ENCODE assay signal across 21 cellular contexts in the genomic region with DNA sequence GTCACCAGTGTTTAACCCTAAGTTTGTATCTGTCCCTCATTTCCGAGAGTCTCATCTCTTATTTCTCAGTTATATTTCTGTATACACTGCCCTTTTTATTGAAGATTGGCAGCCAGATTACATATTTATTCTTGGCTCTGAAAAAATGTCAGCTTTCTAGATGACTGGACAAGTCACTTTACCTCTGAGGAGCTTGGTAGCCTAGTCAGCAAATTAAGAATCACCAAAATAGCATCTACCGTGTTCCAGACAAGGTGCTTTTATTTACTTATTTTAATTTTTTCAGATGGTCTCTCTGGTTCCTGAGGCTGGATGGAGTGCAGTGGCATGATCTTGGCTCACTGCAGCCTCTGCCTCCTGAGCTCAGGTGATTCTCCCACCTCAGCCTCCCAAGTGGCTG. TPM values are rescaled to one million over a fixed set of nuclear protein-coding genes. Genes with fewer than 3 reads are reported as not detected.
DNase-seq lines count a peak whose midpoint lies in the region; ATAC-seq, FAIRE-seq and TF ChIP-seq lines count a peak whose summit lies in the region.
"Had no signal": no experiment of that assay in that cellular context is flagged by ENCODE, and none has a peak within 500 bp of the region (broad histone marks: within the 10 kb centered on the region; RNA-seq: fewer than 3 reads in every experiment).

No MANE protein-coding gene starts in this region.

- no peak for TF ChIP-seq CTCF in HepG2 (CRISPR knock-in tag; IDR thresholded peaks at IDR 0.05)
- TF ChIP-seq CTCF in right lobe of liver (IDR thresholded peaks at IDR 0.05), result no peak
- TF ChIP-seq CTCF in RWPE1 (conservative IDR thresholded peaks at IDR 0.05; ENCODE audit: low read depth), result no peak
- TF ChIP-seq CTCF in parathyroid adenoma (IDR thresholded peaks at IDR 0.05), result no peak

- no peak for TF ChIP-seq RAD21 in HepG2 (CRISPR knock-in tag; IDR thresholded peaks at IDR 0.05)

- peaks cover 8% of the 10 kb centered on the region; the same call in 1 of the 2 replicates for H4K20me1 ChIP-seq in HepG2 (ENCODE audit: insufficient read depth, low read length)

- no peaks in the 10 kb centered on the region for H3K27me3 Mint-ChIP-seq in activated T-helper 1 cell treated with anti-CD3 and anti-CD28 coated beads, Interleukin-12 subunit alpha, Interleukin-12 subunit beta, Interleukin-2, Interleukin-4 antibody, amounts not matched to agents 30 ng/mL and 10 ng/mL and 1 ng/mL, durations not matched to agents 14 hours and 24 hours and 36 hours (ENCODE audit: insufficient read depth)
- H3K27me3 Mint-ChIP-seq: CD4-positive, alpha-beta memory T cell had no signal

- H3K4me1 ChIP-seq in HepG2 (ENCODE audit: insufficient read depth, low read length), result peaks cover 18% of the 10 kb centered on the region
- H3K4me1 ChIP-seq in right lobe of liver, result peaks cover 0 to 6% (median 1%) of the 10 kb centered on the region in 4 donors
- peaks cover 4% of the 10 kb centered on the region for H3K4me1 ChIP-seq in parathyroid adenoma

- CTCF ChIA-PET in HepG2 (lab: Yijun Ruan, JAX; ENCODE audit: low intra/inter-chr PET ratio, low total read pairs), result no interaction called here
- CTCF ChIA-PET in RWPE1 (lab: Yijun Ruan, JAX), result interaction anchor here (0.7 kb wide), 1 partner anchor 136 kb away, joined by 3 read pairs; no protein-coding TSS in a partner anchor

- H3K4me1 Mint-ChIP-seq in activated T-helper 1 cell treated with anti-CD3 and anti-CD28 coated beads, Interleukin-12 subunit alpha, Interleukin-12 subunit beta, Interleukin-2, Interleukin-4 antibody, amounts not matched to agents 30 ng/mL and 10 ng/mL and 1 ng/mL, durations not matched to agents 14 hours and 24 hours and 36 hours (ENCODE audit: low read depth), result peaks cover 41% of the 10 kb centered on the region

- H3K36me3 ChIP-seq in HepG2 (replicated peaks in 1 of 2; ENCODE audit: control insufficient read depth in 1 of 2, insufficient read depth in 2 of 2, low read length in 2 of 2) (peaks cover 9 to 20% of the 10 kb centered on the region in 2 experiments), right lobe of liver (peaks cover 0 to 28% (median 10%) of the 10 kb centered on the region in 4 donors), parathyroid adenoma (ENCODE audit: control insufficient read depth, insufficient read depth, low read length) (no peaks in the 10 kb centered on the region)

- TF ChIP-seq POLR2A in HepG2 (IDR thresholded peaks at IDR 0.05; ENCODE audit: insufficient read depth in 1 of 2, low read depth in 2 of 2, low read length in 2 of 2), result no peak
- TF ChIP-seq POLR2A in right lobe of liver (IDR thresholded peaks at IDR 0.05), result no peak

- H3K27me3 ChIP-seq in HepG2 (ENCODE audit: control insufficient read depth in 1 of 2, insufficient read depth in 2 of 2, low read length in 2 of 2) (no peaks in the 10 kb centered on the region), right lobe of liver (no peaks in the 10 kb centered on the region), parathyroid adenoma (ENCODE audit: control insufficient read depth, insufficient read depth, low read length) (no peaks in the 10 kb centered on the region)

- WGBS in HepG2 (ENCODE audit: low lambda C conversion rate), result 94% methylated on average over 2 of the region's 2 CpGs
- WGBS in right lobe of liver (ENCODE audit: insufficient coverage, low coverage, low lambda C conversion rate, missing lambda C conversion rate), result 92% methylated on average over 1 of the region's 2 CpGs

- DNase-seq in HepG2 (ENCODE audit: low spot score) (no peak), right lobe of liver (no peak), RWPE1 (ENCODE audit: low spot score) (no peak)
- no peak for DNase-seq in activated T-helper 1 cell treated with anti-CD3 and anti-CD28 coated beads, Interleukin-12 subunit alpha, Interleukin-12 subunit beta, Interleukin-2, Interleukin-4 antibody, amounts not matched to agents 30 ng/mL and 10 ng/mL and 1 ng/mL, durations not matched to agents 14 hours and 24 hours and 36 hours (ENCODE audit: low spot score)
- DNase-seq: ACHN; AML-193; C1 segment of cervical spinal cord; Calu3; CD4-positive, alpha-beta memory T cell; COR-L47; DMS153; EL; GDM1; GM23248; HFFc6 had no signal

- H3K9ac ChIP-seq in HepG2 (ENCODE audit: insufficient read depth, low read depth, low read length) (no peak overlapping the region), parathyroid adenoma (no peak overlapping the region)
- H3K9ac ChIP-seq: GM23248 had no signal

- intact Hi-C loops in HepG2 (cut with micrococcal nuclease; ENCODE audit: unreplicated experiment), result no loop called here
- intact Hi-C loops in right lobe of liver (cut with DNase I), result no loop called here
- intact Hi-C loops in activated T-helper 1 cell treated with anti-CD3 and anti-CD28 coated beads, Interleukin-12 subunit alpha, Interleukin-12 subunit beta, Interleukin-2, Interleukin-4 antibody, amounts not matched to agents 30 ng/mL and 10 ng/mL and 1 ng/mL, durations not matched to agents 14 hours and 24 hours and 36 hours (cut with micrococcal nuclease), result no loop called here

- peaks cover 32% of the 10 kb centered on the region for H3K36me3 Mint-ChIP-seq in activated T-helper 1 cell treated with anti-CD3 and anti-CD28 coated beads, Interleukin-12 subunit alpha, Interleukin-12 subunit beta, Interleukin-2, Interleukin-4 antibody, amounts not matched to agents 30 ng/mL and 10 ng/mL and 1 ng/mL, durations not matched to agents 14 hours and 24 hours and 36 hours (ENCODE audit: low read depth)

- H3K27ac ChIP-seq in HepG2 (ENCODE audit: extremely low read length, insufficient read depth, low read length), result no peak overlapping the region
- H3K27ac ChIP-seq in right lobe of liver, result no peak overlapping the region
- peak overlapping the region; percentile 29 for H3K27ac ChIP-seq in RWPE1
- peak overlapping the region; percentile 15 for H3K27ac ChIP-seq in parathyroid adenoma
- H3K27ac ChIP-seq: GM23248 had no signal

- H3K4me3 Mint-ChIP-seq in activated T-helper 1 cell treated with anti-CD3 and anti-CD28 coated beads, Interleukin-12 subunit alpha, Interleukin-12 subunit beta, Interleukin-2, Interleukin-4 antibody, amounts not matched to agents 30 ng/mL and 10 ng/mL and 1 ng/mL, durations not matched to agents 14 hours and 24 hours and 36 hours, result no peak overlapping the region
- H3K4me3 Mint-ChIP-seq: HFFc6 had no signal

- H3K79me2 ChIP-seq in HepG2 (ENCODE audit: insufficient read depth, low read length), result peaks cover 79% of the 10 kb centered on the region
- H3K79me2 ChIP-seq in parathyroid adenoma, result peaks cover 18% of the 10 kb centered on the region

- BruUV-seq in HepG2 (replicated peaks; lab: Mats Ljungman, UMichigan), result no TSS peak

- H3K4me3 ChIP-seq in HepG2 (replicated peaks in 1 of 3; ENCODE audit: insufficient read depth in 1 of 3, low read depth in 2 of 3, low read length in 3 of 3) (no peak overlapping the region), right lobe of liver (no peak overlapping the region), parathyroid adenoma (ENCODE audit: low read depth, low read length) (no peak overlapping the region)
- H3K4me3 ChIP-seq: GM12878, GM23248, HAP-1 had no signal

- H3K4me2 ChIP-seq in HepG2 (ENCODE audit: low read depth, low read length) (no peak overlapping the region), parathyroid adenoma (ENCODE audit: low read length) (no peak overlapping the region)

- POLR2A ChIA-PET in HepG2 (lab: Yijun Ruan, JAX), result interaction anchor here (10.0 kb wide), 1 partner anchor 12 kb away, joined by 211 read pairs; the partner anchor contains the start of gene RBM14
- POLR2A ChIA-PET in RWPE1 (lab: Yijun Ruan, JAX; ENCODE audit: low non-redundant PET), result no interaction called here

- H3K9me3 ChIP-seq in HepG2 (ENCODE audit: low read length) (no peaks in the 10 kb centered on the region), right lobe of liver (no peaks in the 10 kb centered on the region), parathyroid adenoma (ENCODE audit: control insufficient read depth, low read length) (no peaks in the 10 kb centered on the region)
- H3K9me3 ChIP-seq: HAP-1 had no signal

- TF ChIP-seq EP300 in HepG2 (IDR thresholded peaks at IDR 0.05; ENCODE audit: low read depth in 2 of 2, low read length in 2 of 2) (no peak), HepG2 (CRISPR knock-in tag; IDR thresholded peaks at IDR 0.05; ENCODE audit: borderline replicate concordance) (no peak)

- ATAC-seq in HepG2, result no peak
- no peak for ATAC-seq in right lobe of liver
- no peak for ATAC-seq in HG03432 (IDR thresholded peaks at IDR 0.05; ENCODE audit: unreplicated experiment)
- ATAC-seq: GM12878 had no signal

- no peaks in the 10 kb centered on the region for H3K9me3 Mint-ChIP-seq in activated T-helper 1 cell treated with anti-CD3 and anti-CD28 coated beads, Interleukin-12 subunit alpha, Interleukin-12 subunit beta, Interleukin-2, Interleukin-4 antibody, amounts not matched to agents 30 ng/mL and 10 ng/mL and 1 ng/mL, durations not matched to agents 14 hours and 24 hours and 36 hours
- H3K9me3 Mint-ChIP-seq: HFFc6 had no signal

- H2AFZ ChIP-seq in HepG2 (ENCODE audit: low read length) (no peak overlapping the region), parathyroid adenoma (no peak overlapping the region)
- H2AFZ ChIP-seq: GM23248 had no signal

- FAIRE-seq in HepG2 (lab: Jason Lieb, UNC), result no peak
- FAIRE-seq: A204.1, GM12878, GM19239 had no signal

- in situ Hi-C loops in HepG2 (cut with HindIII; ENCODE audit: extremely low pct_ligation_motif_present, low pct_unique_long_range_greater_than_20kb), result no loop called here

- no peak overlapping the region for H3K27ac Mint-ChIP-seq in activated T-helper 1 cell treated with anti-CD3 and anti-CD28 coated beads, Interleukin-12 subunit alpha, Interleukin-12 subunit beta, Interleukin-2, Interleukin-4 antibody, amounts not matched to agents 30 ng/mL and 10 ng/mL and 1 ng/mL, durations not matched to agents 14 hours and 24 hours and 36 hours
- H3K27ac Mint-ChIP-seq: HFFc6 had no signal

RNA-seq across cellular contexts. Expression of gene RBM4, which starts 5.6 kb away (rescaled TPM):
- 136 and 138 TPM in 2 replicates for total RNA-seq in HepG2 (2016; rRNA removed; fragmentation: Illumina TruSeq; extraction: Trizol)
- total RNA-seq in HepG2 (2016; cell fraction: cytosol; rRNA removed; fragmentation: Illumina TruSeq; extraction: Trizol; ENCODE audit: low read depth), result 72.4 and 85.4 TPM in 2 replicates
- 137 and 138 TPM in 2 replicates for total RNA-seq in HepG2 (2016; cell fraction: insoluble cytoplasmic fraction; rRNA removed; fragmentation: Illumina TruSeq; extraction: Trizol)
- total RNA-seq in HepG2 (2016; cell fraction: membrane; rRNA removed; fragmentation: Illumina TruSeq; extraction: Trizol), result 57.5 and 58.8 TPM in 2 replicates
- 101 and 109 TPM in 2 replicates for total RNA-seq in HepG2 (2016; cell fraction: nucleus; rRNA removed; fragmentation: Illumina TruSeq; extraction: Trizol)
- 123 and 126 TPM in 2 replicates for polyA plus RNA-seq in HepG2 (2011; rRNA removed)
- polyA plus RNA-seq in HepG2 (2011; cell fraction: cytosol; rRNA removed), result 150 and 151 TPM in 2 replicates
- polyA plus RNA-seq in HepG2 (2011; cell fraction: nucleus; rRNA removed), result 83.4 and 84.4 TPM in 2 replicates
- polyA plus RNA-seq in HepG2 (2012), result 117 and 122 TPM in 2 replicates
- 29.4 and 30.6 TPM in 2 replicates for polyA plus RNA-seq in HepG2 (2016; cell fraction: cytosol; fragmentation: Illumina TruSeq; extraction: Trizol; ENCODE audit: low read depth)
- 149 and 157 TPM in 2 replicates for polyA plus RNA-seq in HepG2 (2016; cell fraction: insoluble cytoplasmic fraction; fragmentation: Illumina TruSeq; extraction: Trizol; ENCODE audit: low read depth)
- polyA plus RNA-seq in HepG2 (2016; cell fraction: membrane; fragmentation: Illumina TruSeq; extraction: Trizol; ENCODE audit: low read depth), result 38.1 and 38.5 TPM in 2 replicates
- polyA plus RNA-seq in HepG2 (2016; cell fraction: nucleus; fragmentation: Illumina TruSeq; extraction: Trizol; ENCODE audit: insufficient read depth, low read depth), result 115 and 116 TPM in 2 replicates
- 104 and 196 TPM in 2 replicates for polyA minus RNA-seq in HepG2 (2011; rRNA and poly(A)+ RNA removed; ENCODE audit: low replicate concordance)
- polyA minus RNA-seq in HepG2 (2011; cell fraction: cytosol; rRNA and poly(A)+ RNA removed), result 40.8 and 41.0 TPM in 2 replicates
- 136 and 154 TPM in 2 replicates for polyA minus RNA-seq in HepG2 (2011; cell fraction: nucleus; rRNA and poly(A)+ RNA removed)
- total RNA-seq in right lobe of liver, result 10 to 100 TPM; 40.3 to 57.0 (median 48.4) TPM
- 131 and 133 TPM in 2 replicates for total RNA-seq in activated T-helper 1 cell treated with anti-CD3 and anti-CD28 coated beads, Interleukin-12 subunit alpha, Interleukin-12 subunit beta, Interleukin-2, Interleukin-4 antibody, amounts not matched to agents 30 ng/mL and 10 ng/mL and 1 ng/mL, durations not matched to agents 14 hours and 24 hours and 36 hours

RNA-seq across cellular contexts. Expression of gene RBM14, which starts 16.5 kb away (rescaled TPM):
- total RNA-seq in HepG2 (2016; rRNA removed; fragmentation: Illumina TruSeq; extraction: Trizol), result 41.7 and 44.1 TPM in 2 replicates
- 3.6 and 5.1 TPM in 2 replicates for total RNA-seq in HepG2 (2016; cell fraction: cytosol; rRNA removed; fragmentation: Illumina TruSeq; extraction: Trizol; ENCODE audit: low read depth)
- total RNA-seq in HepG2 (2016; cell fraction: insoluble cytoplasmic fraction; rRNA removed; fragmentation: Illumina TruSeq; extraction: Trizol), result 41.2 and 46.1 TPM in 2 replicates
- 17.8 and 17.9 TPM in 2 replicates for total RNA-seq in HepG2 (2016; cell fraction: membrane; rRNA removed; fragmentation: Illumina TruSeq; extraction: Trizol)
- total RNA-seq in HepG2 (2016; cell fraction: nucleus; rRNA removed; fragmentation: Illumina TruSeq; extraction: Trizol), result 58.5 and 66.2 TPM in 2 replicates
- polyA plus RNA-seq in HepG2 (2011; rRNA removed), result 12.7 and 14.6 TPM in 2 replicates
- polyA plus RNA-seq in HepG2 (2011; cell fraction: cytosol; rRNA removed), result 10.6 and 13.1 TPM in 2 replicates
- polyA plus RNA-seq in HepG2 (2011; cell fraction: nucleus; rRNA removed), result 44.2 and 47.6 TPM in 2 replicates
- polyA plus RNA-seq in HepG2 (2012), result 18.2 and 26.9 TPM in 2 replicates
- polyA plus RNA-seq in HepG2 (2016; cell fraction: cytosol; fragmentation: Illumina TruSeq; extraction: Trizol; ENCODE audit: low read depth), result 4.8 and 5.7 TPM in 2 replicates
- 50.7 and 56.3 TPM in 2 replicates for polyA plus RNA-seq in HepG2 (2016; cell fraction: insoluble cytoplasmic fraction; fragmentation: Illumina TruSeq; extraction: Trizol; ENCODE audit: low read depth)
- 15.9 and 16.6 TPM in 2 replicates for polyA plus RNA-seq in HepG2 (2016; cell fraction: membrane; fragmentation: Illumina TruSeq; extraction: Trizol; ENCODE audit: low read depth)
- 64.3 and 68.1 TPM in 2 replicates for polyA plus RNA-seq in HepG2 (2016; cell fraction: nucleus; fragmentation: Illumina TruSeq; extraction: Trizol; ENCODE audit: insufficient read depth, low read depth)
- polyA minus RNA-seq in HepG2 (2011; rRNA and poly(A)+ RNA removed; ENCODE audit: low replicate concordance), result 59.6 and 85.3 TPM in 2 replicates
- 14.9 and 22.7 TPM in 2 replicates for polyA minus RNA-seq in HepG2 (2011; cell fraction: cytosol; rRNA and poly(A)+ RNA removed)
- polyA minus RNA-seq in HepG2 (2011; cell fraction: nucleus; rRNA and poly(A)+ RNA removed), result 52.8 and 54.8 TPM in 2 replicates
- total RNA-seq in right lobe of liver, result 10 to 100 TPM; 25.1 to 63.7 (median 27.4) TPM
- total RNA-seq in activated T-helper 1 cell treated with anti-CD3 and anti-CD28 coated beads, Interleukin-12 subunit alpha, Interleukin-12 subunit beta, Interleukin-2, Interleukin-4 antibody, amounts not matched to agents 30 ng/mL and 10 ng/mL and 1 ng/mL, durations not matched to agents 14 hours and 24 hours and 36 hours, result 198 and 200 TPM in 2 replicates

RNA-seq across cellular contexts. Expression of gene CCS, which starts 40.0 kb away (rescaled TPM):
- 34.2 and 44.6 TPM in 2 replicates for total RNA-seq in HepG2 (2016; rRNA removed; fragmentation: Illumina TruSeq; extraction: Trizol)
- total RNA-seq in HepG2 (2016; cell fraction: cytosol; rRNA removed; fragmentation: Illumina TruSeq; extraction: Trizol; ENCODE audit: low read depth), result 77.8 and 78.2 TPM in 2 replicates
- 30.0 and 48.1 TPM in 2 replicates for total RNA-seq in HepG2 (2016; cell fraction: insoluble cytoplasmic fraction; rRNA removed; fragmentation: Illumina TruSeq; extraction: Trizol)
- 36.9 and 40.8 TPM in 2 replicates for total RNA-seq in HepG2 (2016; cell fraction: membrane; rRNA removed; fragmentation: Illumina TruSeq; extraction: Trizol)
- 27.8 and 35.6 TPM in 2 replicates for total RNA-seq in HepG2 (2016; cell fraction: nucleus; rRNA removed; fragmentation: Illumina TruSeq; extraction: Trizol)
- 25.4 and 34.7 TPM in 2 replicates for polyA plus RNA-seq in HepG2 (2011; rRNA removed)
- 23.5 and 37.2 TPM in 2 replicates for polyA plus RNA-seq in HepG2 (2011; cell fraction: cytosol; rRNA removed)
- polyA plus RNA-seq in HepG2 (2011; cell fraction: nucleus; rRNA removed), result 127 and 131 TPM in 2 replicates
- polyA plus RNA-seq in HepG2 (2012), result 31.4 and 37.9 TPM in 2 replicates
- polyA plus RNA-seq in HepG2 (2016; cell fraction: cytosol; fragmentation: Illumina TruSeq; extraction: Trizol; ENCODE audit: low read depth), result 6.4 and 6.8 TPM in 2 replicates
- 36.6 and 42.6 TPM in 2 replicates for polyA plus RNA-seq in HepG2 (2016; cell fraction: insoluble cytoplasmic fraction; fragmentation: Illumina TruSeq; extraction: Trizol; ENCODE audit: low read depth)
- 6.0 and 8.2 TPM in 2 replicates for polyA plus RNA-seq in HepG2 (2016; cell fraction: membrane; fragmentation: Illumina TruSeq; extraction: Trizol; ENCODE audit: low read depth)
- polyA plus RNA-seq in HepG2 (2016; cell fraction: nucleus; fragmentation: Illumina TruSeq; extraction: Trizol; ENCODE audit: insufficient read depth, low read depth), result 64.5 and 64.9 TPM in 2 replicates
- 31.8 and 31.9 TPM in 2 replicates for polyA minus RNA-seq in HepG2 (2011; rRNA and poly(A)+ RNA removed; ENCODE audit: low replicate concordance)
- polyA minus RNA-seq in HepG2 (2011; cell fraction: cytosol; rRNA and poly(A)+ RNA removed), result 18.1 and 21.5 TPM in 2 replicates
- 21.1 and 29.0 TPM in 2 replicates for polyA minus RNA-seq in HepG2 (2011; cell fraction: nucleus; rRNA and poly(A)+ RNA removed)
- total RNA-seq in right lobe of liver, result 10 to 100 TPM; 22.6 to 54.2 (median 34.3) TPM
- total RNA-seq in activated T-helper 1 cell treated with anti-CD3 and anti-CD28 coated beads, Interleukin-12 subunit alpha, Interleukin-12 subunit beta, Interleukin-2, Interleukin-4 antibody, amounts not matched to agents 30 ng/mL and 10 ng/mL and 1 ng/mL, durations not matched to agents 14 hours and 24 hours and 36 hours, result 25.3 and 32.1 TPM in 2 replicates

RNA-seq across cellular contexts. Expression of gene CCDC87, which starts 40.1 kb away (rescaled TPM):
- total RNA-seq in HepG2 (2016; rRNA removed; fragmentation: Illumina TruSeq; extraction: Trizol) (0.17 and 0.42 TPM in 2 replicates), right lobe of liver (under 1 TPM in 5 of 6 experiments, not detected in 1; 0.07 to 0.37 (median 0.12) TPM)
- 0.10 and 0.18 TPM in 2 replicates for total RNA-seq in HepG2 (2016; cell fraction: cytosol; rRNA removed; fragmentation: Illumina TruSeq; extraction: Trizol; ENCODE audit: low read depth)
- total RNA-seq in HepG2 (2016; cell fraction: insoluble cytoplasmic fraction; rRNA removed; fragmentation: Illumina TruSeq; extraction: Trizol), result 0.27 and 0.41 TPM in 2 replicates
- 0.46 and 0.48 TPM in 2 replicates for total RNA-seq in HepG2 (2016; cell fraction: membrane; rRNA removed; fragmentation: Illumina TruSeq; extraction: Trizol)
- 0.66 and 0.78 TPM in 2 replicates for total RNA-seq in HepG2 (2016; cell fraction: nucleus; rRNA removed; fragmentation: Illumina TruSeq; extraction: Trizol)
- polyA plus RNA-seq in HepG2 (2011; rRNA removed), result 0.05 and 0.09 TPM in 2 replicates
- polyA plus RNA-seq in HepG2 (2011; cell fraction: cytosol; rRNA removed), result 0.04 and 0.05 TPM in 2 replicates
- 0.17 and 0.29 TPM in 2 replicates for polyA plus RNA-seq in HepG2 (2011; cell fraction: nucleus; rRNA removed)
- polyA plus RNA-seq in HepG2 (2012), result 0.20 and 0.21 TPM in 2 replicates
- polyA plus RNA-seq in HepG2 (2016; cell fraction: cytosol; fragmentation: Illumina TruSeq; extraction: Trizol; ENCODE audit: low read depth), result not detected in 2 replicates
- polyA plus RNA-seq in HepG2 (2016; cell fraction: insoluble cytoplasmic fraction; fragmentation: Illumina TruSeq; extraction: Trizol; ENCODE audit: low read depth), result 0.15 and 0.29 TPM in 2 replicates
- 0.06 and 0.10 TPM in 2 replicates for polyA plus RNA-seq in HepG2 (2016; cell fraction: membrane; fragmentation: Illumina TruSeq; extraction: Trizol; ENCODE audit: low read depth)
- polyA plus RNA-seq in HepG2 (2016; cell fraction: nucleus; fragmentation: Illumina TruSeq; extraction: Trizol; ENCODE audit: insufficient read depth, low read depth), result 0.15 TPM in 1 of 2 replicates, not detected in the other
- 0.22 and 0.23 TPM in 2 replicates for polyA minus RNA-seq in HepG2 (2011; rRNA and poly(A)+ RNA removed; ENCODE audit: low replicate concordance)
- not detected in 2 replicates for polyA minus RNA-seq in HepG2 (2011; cell fraction: cytosol; rRNA and poly(A)+ RNA removed)
- polyA minus RNA-seq in HepG2 (2011; cell fraction: nucleus; rRNA and poly(A)+ RNA removed), result 0.37 and 0.64 TPM in 2 replicates
- total RNA-seq in activated T-helper 1 cell treated with anti-CD3 and anti-CD28 coated beads, Interleukin-12 subunit alpha, Interleukin-12 subunit beta, Interleukin-2, Interleukin-4 antibody, amounts not matched to agents 30 ng/mL and 10 ng/mL and 1 ng/mL, durations not matched to agents 14 hours and 24 hours and 36 hours, result 0.29 and 0.37 TPM in 2 replicates
- total RNA-seq: CD4-positive, alpha-beta memory T cell had no signal

RNA-seq across cellular contexts. Expression of gene RBM4B, which starts 44.7 kb away (rescaled TPM):
- total RNA-seq in HepG2 (2016; rRNA removed; fragmentation: Illumina TruSeq; extraction: Trizol) (25.6 and 25.8 TPM in 2 replicates), right lobe of liver (1 to 10 TPM; 3.6 to 9.4 (median 6.9) TPM)
- total RNA-seq in HepG2 (2016; cell fraction: cytosol; rRNA removed; fragmentation: Illumina TruSeq; extraction: Trizol; ENCODE audit: low read depth), result 11.1 and 13.0 TPM in 2 replicates
- total RNA-seq in HepG2 (2016; cell fraction: insoluble cytoplasmic fraction; rRNA removed; fragmentation: Illumina TruSeq; extraction: Trizol), result 24.9 and 27.1 TPM in 2 replicates
- total RNA-seq in HepG2 (2016; cell fraction: membrane; rRNA removed; fragmentation: Illumina TruSeq; extraction: Trizol), result 16.5 and 17.7 TPM in 2 replicates
- 21.3 and 26.1 TPM in 2 replicates for total RNA-seq in HepG2 (2016; cell fraction: nucleus; rRNA removed; fragmentation: Illumina TruSeq; extraction: Trizol)
- polyA plus RNA-seq in HepG2 (2011; rRNA removed), result 32.4 and 33.5 TPM in 2 replicates
- polyA plus RNA-seq in HepG2 (2011; cell fraction: cytosol; rRNA removed), result 19.2 and 24.1 TPM in 2 replicates
- 51.7 and 54.9 TPM in 2 replicates for polyA plus RNA-seq in HepG2 (2011; cell fraction: nucleus; rRNA removed)
- polyA plus RNA-seq in HepG2 (2012), result 18.3 and 24.4 TPM in 2 replicates
- 4.8 and 5.2 TPM in 2 replicates for polyA plus RNA-seq in HepG2 (2016; cell fraction: cytosol; fragmentation: Illumina TruSeq; extraction: Trizol; ENCODE audit: low read depth)
- polyA plus RNA-seq in HepG2 (2016; cell fraction: insoluble cytoplasmic fraction; fragmentation: Illumina TruSeq; extraction: Trizol; ENCODE audit: low read depth), result 28.7 and 29.9 TPM in 2 replicates
- polyA plus RNA-seq in HepG2 (2016; cell fraction: membrane; fragmentation: Illumina TruSeq; extraction: Trizol; ENCODE audit: low read depth), result 7.3 and 10.0 TPM in 2 replicates
- polyA plus RNA-seq in HepG2 (2016; cell fraction: nucleus; fragmentation: Illumina TruSeq; extraction: Trizol; ENCODE audit: insufficient read depth, low read depth), result 43.3 and 48.3 TPM in 2 replicates
- 19.7 and 31.4 TPM in 2 replicates for polyA minus RNA-seq in HepG2 (2011; rRNA and poly(A)+ RNA removed; ENCODE audit: low replicate concordance)
- 7.9 and 9.7 TPM in 2 replicates for polyA minus RNA-seq in HepG2 (2011; cell fraction: cytosol; rRNA and poly(A)+ RNA removed)
- polyA minus RNA-seq in HepG2 (2011; cell fraction: nucleus; rRNA and poly(A)+ RNA removed), result 39.4 and 40.9 TPM in 2 replicates
- total RNA-seq in activated T-helper 1 cell treated with anti-CD3 and anti-CD28 coated beads, Interleukin-12 subunit alpha, Interleukin-12 subunit beta, Interleukin-2, Interleukin-4 antibody, amounts not matched to agents 30 ng/mL and 10 ng/mL and 1 ng/mL, durations not matched to agents 14 hours and 24 hours and 36 hours, result 14.3 and 16.6 TPM in 2 replicates

Comparison
In these comparisons a context has a peak if more than half of its experiments do, and no peak if none do; other contexts are left out.
1. H3K27ac ChIP-seq: peak in RWPE1 (single experiment) and parathyroid adenoma (single experiment); none in HepG2 (single experiment) and right lobe of liver (0 of 3).